In genomic region chr14:91968280-91968679, GRCh38 we compare ENCODE assay signal across 20 cellular contexts. TPM values are rescaled to one million over a fixed set of nuclear protein-coding genes. Genes with fewer than 3 reads are reported as not detected.
DNase-seq lines count a peak whose midpoint lies in the region; ATAC-seq and TF ChIP-seq lines count a peak whose summit lies in the region.
"Had no signal": no experiment of that assay in that cellular context is flagged by ENCODE, and none has a peak within 500 bp of the region (broad histone marks: within the 10 kb centered on the region; RNA-seq: fewer than 3 reads in every experiment).

No MANE protein-coding gene starts in this region.

- TF ChIP-seq CTCF in stomach (IDR thresholded peaks at IDR 0.05) = no peak

- ATAC-seq in stimulated activated memory B cell treated with anti-CD40 and anti-IgM and Interleukin-4, amounts not matched to agents 10 μg/mL and 1 μg/mL and 100 μg/mL, for 72 hours = no peak
- no peak for ATAC-seq in HG02571 (IDR thresholded peaks at IDR 0.05; ENCODE audit: unreplicated experiment)
- ATAC-seq: A549, heart right ventricle, left lobe of liver, sciatic nerve had no signal

- H3K27me3 Mint-ChIP-seq in stimulated activated memory B cell treated with anti-CD40 and anti-IgM and Interleukin-4, amounts not matched to agents 10 μg/mL and 1 μg/mL and 100 μg/mL, for 72 hours = no peaks in the 10 kb centered on the region

- H3K4me1 ChIP-seq in stomach = peaks cover 0 to 11% (median 3%) of the 10 kb centered on the region in 4 donors
- H3K4me1 ChIP-seq: A549, heart right ventricle had no signal

- peaks cover 7% of the 10 kb centered on the region for H3K4me1 Mint-ChIP-seq in stimulated activated memory B cell treated with anti-CD40 and anti-IgM and Interleukin-4, amounts not matched to agents 10 μg/mL and 1 μg/mL and 100 μg/mL, for 72 hours

- H3K9me3 Mint-ChIP-seq in stimulated activated memory B cell treated with anti-CD40 and anti-IgM and Interleukin-4, amounts not matched to agents 10 μg/mL and 1 μg/mL and 100 μg/mL, for 72 hours = no peaks in the 10 kb centered on the region
- H3K9me3 Mint-ChIP-seq: neural crest cell had no signal

- H3K27me3 ChIP-seq in stomach = no peaks in the 10 kb centered on the region
- H3K27me3 ChIP-seq: heart right ventricle, tibial nerve had no signal

- intact Hi-C loops in stomach (cut with DNase I; ENCODE audit: low total_unique reads) = no loop called here

- no peak overlapping the region for H3K27ac ChIP-seq in stomach
- H3K27ac ChIP-seq: A549, heart right ventricle, tibial nerve had no signal

- peak overlapping the region; percentile 61 for H3K27ac Mint-ChIP-seq in stimulated activated memory B cell treated with anti-CD40 and anti-IgM and Interleukin-4, amounts not matched to agents 10 μg/mL and 1 μg/mL and 100 μg/mL, for 72 hours

- H3K4me3 Mint-ChIP-seq in stimulated activated memory B cell treated with anti-CD40 and anti-IgM and Interleukin-4, amounts not matched to agents 10 μg/mL and 1 μg/mL and 100 μg/mL, for 72 hours = no peak overlapping the region
- H3K4me3 Mint-ChIP-seq: neural crest cell had no signal

- no peaks in the 10 kb centered on the region for H3K9me3 ChIP-seq in stomach
- H3K9me3 ChIP-seq: A549, heart right ventricle, tibial nerve had no signal

- TF ChIP-seq POLR2A in stomach (IDR thresholded peaks at IDR 0.05) = no peak

- 30 to 60% (median 45%) methylated on average over 6 of the region's 6 CpGs for WGBS in stomach, 5 donors

- no peak for TF ChIP-seq EP300 in stomach (IDR thresholded peaks at IDR 0.05)

- no peak overlapping the region for H3K4me3 ChIP-seq in stomach
- H3K4me3 ChIP-seq: A549, heart right ventricle, tibial nerve had no signal

- H3K36me3 Mint-ChIP-seq in stimulated activated memory B cell treated with anti-CD40 and anti-IgM and Interleukin-4, amounts not matched to agents 10 μg/mL and 1 μg/mL and 100 μg/mL, for 72 hours = peaks cover 31% of the 10 kb centered on the region

- DNase-seq in activated T-cell treated with anti-CD3 and anti-CD28 coated beads for 24 hours (ENCODE audit: low read depth) (peak; percentile 20), mucosa of gallbladder (ENCODE audit: low spot score) (no peak), stomach (no peak)
- no peak for DNase-seq in activated T-cell treated with anti-CD3 and anti-CD28 coated beads, Interleukin-2, amount 50 U/mL, for 1 hour
- DNase-seq in activated CD4-positive, alpha-beta T cell treated with anti-CD3 and anti-CD28 coated beads for 48 hours = peak; percentile 46
- peak; percentile 35 for DNase-seq in central memory CD4-positive, alpha-beta T cell
- DNase-seq: cerebellar nuclear complex, DMS 273 treated with DMSO at 0.1 percent for 48 hours, heart right ventricle, NCI-H187 treated with DMSO at 0.1 percent for 48 hours, NCI-H748 treated with DMSO at 0.1 percent for 48 hours, RPMI8226, T-helper 9 cell had no signal

- peaks cover 10 to 66% (median 62%) of the 10 kb centered on the region in 4 donors for H3K36me3 ChIP-seq in stomach

RNA-seq across cellular contexts. Expression of gene FBLN5, which starts 20.8 kb away (rescaled TPM):
- total RNA-seq in mucosa of gallbladder (241 TPM), stomach (100 to 1,000 TPM in 2 of 5 donors, 10 to 100 TPM in 3; 44.9 to 151 (median 76.3) TPM)
- 10 to 100 TPM; 20.1 to 48.3 (median 22.7) TPM for polyA plus RNA-seq in stomach

Comparison
In these comparisons a context has a peak if more than half of its experiments do, and no peak if none do; other contexts are left out.
1. DNase-seq: peak in activated T-cell treated with anti-CD3 and anti-CD28 coated beads for 24 hours (single experiment), activated CD4-positive, alpha-beta T cell treated with anti-CD3 and anti-CD28 coated beads for 48 hours (single experiment) and central memory CD4-positive, alpha-beta T cell (single experiment); none in activated T-cell treated with anti-CD3 and anti-CD28 coated beads, Interleukin-2, amount 50 U/mL, for 1 hour (single experiment), mucosa of gallbladder (single experiment) and stomach (single experiment).